Comparison of ENCODE assay signal across 10 cellular contexts in the genomic region with DNA sequence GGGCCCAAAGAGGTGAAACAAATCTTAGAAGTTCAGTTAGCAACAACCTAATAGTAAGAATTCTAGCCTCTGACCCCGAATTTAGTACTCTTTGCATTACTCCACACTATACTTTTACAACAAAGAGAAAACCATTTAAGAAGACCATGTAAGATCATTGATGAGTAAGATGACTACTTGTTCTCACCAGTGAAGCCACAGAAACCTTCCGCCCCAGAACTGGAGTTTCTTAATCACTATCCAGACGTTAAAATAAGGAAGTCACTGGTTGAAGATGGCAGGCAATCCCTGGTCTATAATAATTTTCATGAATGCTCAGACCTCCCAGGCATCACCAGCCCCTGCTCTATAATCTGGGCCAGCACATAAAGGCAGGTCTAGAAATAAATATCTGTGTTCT.
DNase-seq lines count a peak whose midpoint lies in the region; ATAC-seq lines count a peak whose summit lies in the region.
"Had no signal": no experiment of that assay in that cellular context is flagged by ENCODE, and none has a peak within 500 bp of the region (broad histone marks: within the 10 kb centered on the region; RNA-seq: fewer than 3 reads in every experiment).

No MANE protein-coding gene starts in this region.

- ATAC-seq in HG02642 (IDR thresholded peaks at IDR 0.05; ENCODE audit: poor library complexity, unreplicated experiment) = peak; percentile 95
- peak; percentile 91 for ATAC-seq in stimulated activated memory B cell treated with anti-CD40 and anti-IgM and Interleukin-4, amounts not matched to agents 10 μg/mL and 1 μg/mL and 100 μg/mL, for 72 hours

- peaks cover 17% of the 10 kb centered on the region for H3K4me1 Mint-ChIP-seq in activated T-cell treated with anti-CD3 and anti-CD28 coated beads, Interleukin-2, amount 50 U/mL, for 24 hours (ENCODE audit: low read depth)
- peaks cover 13 to 17% (median 15%) of the 10 kb centered on the region in 3 donors for H3K4me1 Mint-ChIP-seq in IgD-negative memory B cell
- peaks cover 25% of the 10 kb centered on the region for H3K4me1 Mint-ChIP-seq in stimulated activated memory B cell treated with anti-CD40 and anti-IgM and Interleukin-4, amounts not matched to agents 10 μg/mL and 1 μg/mL and 100 μg/mL, for 72 hours
- H3K4me1 Mint-ChIP-seq: neural crest cell had no signal

- peak; percentile 46 to 53 for DNase-seq in activated T-cell treated with anti-CD3 and anti-CD28 coated beads, Interleukin-2, amount 50 U/mL, for 48 hours
- no peak for DNase-seq in activated T-cell treated with anti-CD3 and anti-CD28 coated beads, Interleukin-2, amount 50 U/mL, for 24 hours
- DNase-seq in D341Med (ENCODE audit: low spot score) (no peak), EL (no peak), AML-193 (lab: John Stamatoyannopoulos, UW) (no peak)
- DNase-seq: NCI-H187 treated with DMSO at 0.1 percent for 48 hours had no signal

- no peak overlapping the region for H3K27ac Mint-ChIP-seq in activated T-cell treated with anti-CD3 and anti-CD28 coated beads, Interleukin-2, amount 50 U/mL, for 24 hours
- H3K27ac Mint-ChIP-seq in IgD-negative memory B cell = peak overlapping the region in 1 of 3 donors; percentile 2
- peak overlapping the region; percentile 77 for H3K27ac Mint-ChIP-seq in stimulated activated memory B cell treated with anti-CD40 and anti-IgM and Interleukin-4, amounts not matched to agents 10 μg/mL and 1 μg/mL and 100 μg/mL, for 72 hours

- no peak overlapping the region for H3K4me3 Mint-ChIP-seq in activated T-cell treated with anti-CD3 and anti-CD28 coated beads, Interleukin-2, amount 50 U/mL, for 24 hours
- H3K4me3 Mint-ChIP-seq in IgD-negative memory B cell = peak overlapping the region in 3 of 4 donors; percentile 57 to 89 (median 62)
- peak overlapping the region; percentile 47 for H3K4me3 Mint-ChIP-seq in stimulated activated memory B cell treated with anti-CD40 and anti-IgM and Interleukin-4, amounts not matched to agents 10 μg/mL and 1 μg/mL and 100 μg/mL, for 72 hours
- H3K4me3 Mint-ChIP-seq: neural crest cell had no signal

- H3K36me3 Mint-ChIP-seq in activated T-cell treated with anti-CD3 and anti-CD28 coated beads, Interleukin-2, amount 50 U/mL, for 24 hours (ENCODE audit: low read depth) = no peaks in the 10 kb centered on the region
- peaks cover 2% of the 10 kb centered on the region for H3K36me3 Mint-ChIP-seq in IgD-negative memory B cell
- peaks cover 8% of the 10 kb centered on the region for H3K36me3 Mint-ChIP-seq in stimulated activated memory B cell treated with anti-CD40 and anti-IgM and Interleukin-4, amounts not matched to agents 10 μg/mL and 1 μg/mL and 100 μg/mL, for 72 hours

- peaks cover 11% of the 10 kb centered on the region for H3K9me3 Mint-ChIP-seq in activated T-cell treated with anti-CD3 and anti-CD28 coated beads, Interleukin-2, amount 50 U/mL, for 24 hours
- peaks cover 5 to 11% (median 9%) of the 10 kb centered on the region in 3 donors for H3K9me3 Mint-ChIP-seq in IgD-negative memory B cell
- peaks cover 6% of the 10 kb centered on the region for H3K9me3 Mint-ChIP-seq in stimulated activated memory B cell treated with anti-CD40 and anti-IgM and Interleukin-4, amounts not matched to agents 10 μg/mL and 1 μg/mL and 100 μg/mL, for 72 hours

- H3K27me3 Mint-ChIP-seq in activated T-cell treated with anti-CD3 and anti-CD28 coated beads, Interleukin-2, amount 50 U/mL, for 24 hours = no peaks in the 10 kb centered on the region
- H3K27me3 Mint-ChIP-seq in IgD-negative memory B cell = peaks cover 2% of the 10 kb centered on the region
- H3K27me3 Mint-ChIP-seq in stimulated activated memory B cell treated with anti-CD40 and anti-IgM and Interleukin-4, amounts not matched to agents 10 μg/mL and 1 μg/mL and 100 μg/mL, for 72 hours = no peaks in the 10 kb centered on the region

Comparison
In these comparisons a context has a peak if more than half of its experiments do, and no peak if none do; other contexts are left out.
1. DNase-seq: peak in activated T-cell treated with anti-CD3 and anti-CD28 coated beads, Interleukin-2, amount 50 U/mL, for 48 hours (2 of 2); none in activated T-cell treated with anti-CD3 and anti-CD28 coated beads, Interleukin-2, amount 50 U/mL, for 24 hours (single experiment), D341Med (single experiment), EL (single experiment) and AML-193 (0 of 2).